ENCODE assay signal across 9 cellular contexts in genomic region chr12:52171950-52172512, GRCh38.
DNase-seq lines count a peak whose midpoint lies in the region; ATAC-seq and TF ChIP-seq lines count a peak whose summit lies in the region.
"Had no signal": no experiment of that assay in that cellular context is flagged by ENCODE, and none has a peak within 500 bp of the region (broad histone marks: within the 10 kb centered on the region; RNA-seq: fewer than 3 reads in every experiment).

No MANE protein-coding gene starts in this region.

- H3K36me3 ChIP-seq in brain microvascular endothelial cell (replicated peaks) = no peaks in the 10 kb centered on the region
- no peaks in the 10 kb centered on the region for H3K36me3 ChIP-seq in parathyroid adenoma (ENCODE audit: control insufficient read depth, insufficient read depth, low read length)

- DNase-seq in NCI-H510A treated with DMSO at 0.1 percent for 48 hours (lab: John Stamatoyannopoulos, UW) (peak; percentile 31), NCI-H510A (lab: John Stamatoyannopoulos, UW) (no peak), MV-4-11 (lab: John Stamatoyannopoulos, UW) (peak; percentile 42), brain microvascular endothelial cell (no peak), GM03348 (ENCODE audit: low spot score) (no peak), middle frontal gyrus (ENCODE audit: extremely low spot score, low spot score) (no peak)
- DNase-seq: C1 segment of cervical spinal cord had no signal

- in situ Hi-C loops in brain microvascular endothelial cell (cut with HindIII; ENCODE audit: low pct_ligation_motif_present, low sequenced_read_pairs) = no loop called here

- H3K27me3 ChIP-seq in brain microvascular endothelial cell (replicated peaks) = no peaks in the 10 kb centered on the region
- H3K27me3 ChIP-seq in parathyroid adenoma (ENCODE audit: control insufficient read depth, insufficient read depth, low read length) = no peaks in the 10 kb centered on the region

- ATAC-seq in GM19395 (IDR thresholded peaks at IDR 0.05; ENCODE audit: unreplicated experiment) = no peak

- H3K27ac ChIP-seq in brain microvascular endothelial cell (no peak overlapping the region), parathyroid adenoma (no peak overlapping the region)

- H3K4me3 ChIP-seq in brain microvascular endothelial cell (ENCODE audit: low read depth, low read length) = no peak overlapping the region
- no peak overlapping the region for H3K4me3 ChIP-seq in parathyroid adenoma (ENCODE audit: low read depth, low read length)

- H2AFZ ChIP-seq in parathyroid adenoma = peak overlapping the region; percentile 33

- H3K4me1 ChIP-seq in parathyroid adenoma = no peaks in the 10 kb centered on the region

- H3K9me3 ChIP-seq in parathyroid adenoma (ENCODE audit: control insufficient read depth, low read length) = no peaks in the 10 kb centered on the region

- no peak overlapping the region for H3K4me2 ChIP-seq in parathyroid adenoma (ENCODE audit: low read length)

- no peaks in the 10 kb centered on the region for H3K79me2 ChIP-seq in parathyroid adenoma

- TF ChIP-seq CTCF in brain microvascular endothelial cell (IDR thresholded peaks at IDR 0.05; ENCODE audit: low read depth, low read length, missing control alignments) (peak; percentile 69), parathyroid adenoma (IDR thresholded peaks at IDR 0.05) (peak; percentile 37)

- H3K9ac ChIP-seq in parathyroid adenoma = no peak overlapping the region

Comparison
In these comparisons a context has a peak if more than half of its experiments do, and no peak if none do; other contexts are left out.
1. DNase-seq: peak in NCI-H510A treated with DMSO at 0.1 percent for 48 hours (single experiment) and MV-4-11 (single experiment); none in NCI-H510A (single experiment), brain microvascular endothelial cell (single experiment), GM03348 (single experiment) and middle frontal gyrus (single experiment).